In the genomic region with DNA sequence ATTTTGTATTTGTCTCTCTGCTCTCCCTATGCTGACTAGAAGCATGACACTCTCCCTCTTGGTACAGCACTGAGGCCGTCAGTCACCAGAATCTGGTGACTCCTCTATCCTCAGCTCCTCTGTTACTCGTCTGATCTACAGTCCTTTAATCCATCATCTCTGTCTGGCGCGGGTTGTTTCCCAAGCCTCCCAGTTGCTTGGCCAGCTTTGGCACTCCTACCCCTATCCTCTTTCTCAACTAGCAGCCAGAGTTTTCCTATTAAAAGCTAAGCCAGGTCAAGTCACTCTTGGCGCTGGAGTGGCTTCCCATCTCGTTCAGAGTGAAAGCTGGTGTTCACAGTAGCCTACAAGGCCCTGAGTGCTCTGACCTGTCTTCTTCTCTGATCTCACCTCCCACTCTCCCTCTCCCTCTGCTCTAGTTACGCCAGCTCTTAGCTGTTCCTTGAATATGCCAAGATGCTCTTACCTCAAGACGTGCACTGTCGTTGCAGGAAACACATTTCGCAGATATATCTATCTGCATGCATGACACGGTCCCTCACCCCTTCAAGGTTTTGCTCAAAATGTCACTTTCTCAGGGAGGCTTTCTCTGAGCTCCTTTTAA, we compare ENCODE assay signal across 29 cellular contexts. TPM values are rescaled to one million over a fixed set of nuclear protein-coding genes. Genes with fewer than 3 reads are reported as not detected.
DNase-seq lines count a peak whose midpoint lies in the region; ATAC-seq and TF ChIP-seq lines count a peak whose summit lies in the region.
"Had no signal": no experiment of that assay in that cellular context is flagged by ENCODE, and none has a peak within 500 bp of the region (broad histone marks: within the 10 kb centered on the region; RNA-seq: fewer than 3 reads in every experiment).

No MANE protein-coding gene starts in this region.

- H3K9me3 Mint-ChIP-seq in activated naive CD4-positive, alpha-beta T cell treated with anti-CD3 and anti-CD28 coated beads for 36 hours, result no peaks in the 10 kb centered on the region
- no peaks in the 10 kb centered on the region for H3K9me3 Mint-ChIP-seq in immature natural killer cell
- H3K9me3 Mint-ChIP-seq: natural killer cell treated with Interleukin-12 subunit alpha and Interleukin-12 subunit beta and Interleukin-15 and Interleukin-18, amount 100 ng/mL, for 72 hours had no signal

- H3K27me3 ChIP-seq in thyroid gland, result no peaks in the 10 kb centered on the region
- H3K27me3 ChIP-seq: BE2C, breast epithelium, ovary, stomach, transverse colon had no signal

- CTCF ChIA-PET in activated naive CD4-positive, alpha-beta T cell treated with anti-CD3 and anti-CD28 coated beads for 36 hours (lab: Charles Lee), result interaction anchor here (0.5 to 1.5 kb wide), 4 partner anchors 13 to 1705 kb away, joined by 3 to 4 read pairs (median 3); no protein-coding TSS in a partner anchor

- ATAC-seq in T-helper 17 cell (no peak), GM21737 (IDR thresholded peaks at IDR 0.05; ENCODE audit: unreplicated experiment) (no peak)
- ATAC-seq: A549; natural killer cell treated with Interleukin-12 subunit alpha and Interleukin-12 subunit beta and Interleukin-15 and Interleukin-18, amount 100 ng/mL, for 72 hours; right cardiac atrium had no signal

- no peak for TF ChIP-seq POLR2A in thyroid gland (IDR thresholded peaks at IDR 0.05)

- peaks cover 3% of the 10 kb centered on the region for H3K9me3 ChIP-seq in T-helper 17 cell (ENCODE audit: control insufficient read depth, low read length, poor library complexity, severe bottlenecking)
- no peaks in the 10 kb centered on the region for H3K9me3 ChIP-seq in thyroid gland
- H3K9me3 ChIP-seq: A549, BE2C, breast epithelium, HAP-1, left ventricle myocardium inferior, ovary, stomach, transverse colon had no signal

- 80 to 82% methylated on average over 11 of the region's 11 CpGs for WGBS in thyroid gland, 2 donors

- H3K4me1 Mint-ChIP-seq in activated naive CD4-positive, alpha-beta T cell treated with anti-CD3 and anti-CD28 coated beads for 36 hours (ENCODE audit: low read depth), result peaks cover 32% of the 10 kb centered on the region
- H3K4me1 Mint-ChIP-seq in T-helper 17 cell, result peaks cover 21% of the 10 kb centered on the region
- peaks cover 30 to 43% of the 10 kb centered on the region in 2 donors for H3K4me1 Mint-ChIP-seq in immature natural killer cell

- no peaks in the 10 kb centered on the region for H3K36me3 Mint-ChIP-seq in activated naive CD4-positive, alpha-beta T cell treated with anti-CD3 and anti-CD28 coated beads for 36 hours (ENCODE audit: low read depth)
- H3K36me3 Mint-ChIP-seq in T-helper 17 cell (ENCODE audit: low read depth) (no peaks in the 10 kb centered on the region), immature natural killer cell (peaks cover 2 to 10% (median 3%) of the 10 kb centered on the region in 3 donors)
- H3K36me3 Mint-ChIP-seq: natural killer cell treated with Interleukin-12 subunit alpha and Interleukin-12 subunit beta and Interleukin-15 and Interleukin-18, amount 100 ng/mL, for 72 hours had no signal

- no peak for TF ChIP-seq CTCF in thyroid gland (IDR thresholded peaks at IDR 0.05)

- H3K27ac Mint-ChIP-seq in activated naive CD4-positive, alpha-beta T cell treated with anti-CD3 and anti-CD28 coated beads for 36 hours, result no peak overlapping the region
- peak overlapping the region; percentile 8 for H3K27ac Mint-ChIP-seq in T-helper 17 cell
- peak overlapping the region in 4 of 6 donors; percentile 7 to 86 (median 69) for H3K27ac Mint-ChIP-seq in immature natural killer cell

- no peaks in the 10 kb centered on the region for H3K27me3 Mint-ChIP-seq in activated naive CD4-positive, alpha-beta T cell treated with anti-CD3 and anti-CD28 coated beads for 36 hours (ENCODE audit: low read depth)
- H3K27me3 Mint-ChIP-seq in T-helper 17 cell (no peaks in the 10 kb centered on the region), immature natural killer cell (ENCODE audit: low read depth in 3 of 3) (peaks cover 0 to 1% (median 0%) of the 10 kb centered on the region in 3 donors)
- H3K27me3 Mint-ChIP-seq: natural killer cell treated with Interleukin-12 subunit alpha and Interleukin-12 subunit beta and Interleukin-15 and Interleukin-18, amount 100 ng/mL, for 72 hours had no signal

- DNase-seq in activated naive CD4-positive, alpha-beta T cell treated with anti-CD3 and anti-CD28 coated beads for 36 hours, result peak; percentile 22
- DNase-seq in activated naive CD4-positive, alpha-beta T cell (lab: John Stamatoyannopoulos, UW), result no peak
- DNase-seq in T-helper 17 cell (no peak), immature natural killer cell (no peak), thyroid gland (peak in 1 of 2 donors; percentile 19), AG08395 (ENCODE audit: low spot score) (no peak)
- no peak for DNase-seq in activated effector memory CD4-positive, alpha-beta T cell treated with Interleukin-2 at 50 U/mL for 16 hours
- DNase-seq: activated CD4-positive, alpha-beta T cell treated with anti-CD3 and anti-CD28 coated beads for 1 hour; amniotic stem cell; BE2C; Calu3; effector CD8-positive, alpha-beta T cell; erythroblast; foreskin melanocyte; Kasumi-1; left ventricle myocardium inferior; MV-4-11; NCI-H1694; NCI-H2171; NCI-H524; ovary; right cardiac atrium; stomach; transverse colon had no signal

- peak overlapping the region; percentile 69 to 89 (median 84) for H3K27ac ChIP-seq in thyroid gland
- H3K27ac ChIP-seq: A549, breast epithelium, left ventricle myocardium inferior, ovary had no signal

- H3K36me3 ChIP-seq in thyroid gland, result no peaks in the 10 kb centered on the region
- H3K36me3 ChIP-seq: BE2C, breast epithelium, HAP-1, left ventricle myocardium inferior, ovary, stomach, transverse colon had no signal

- intact Hi-C loops in activated naive CD4-positive, alpha-beta T cell treated with anti-CD3 and anti-CD28 coated beads for 36 hours (cut with micrococcal nuclease), result loop anchor here (1.0 kb wide), 1 partner anchor 16 kb away; no protein-coding TSS in a partner anchor
- intact Hi-C loops in thyroid gland (cut with DNase I), result no loop called here

- peaks cover 35 to 57% of the 10 kb centered on the region in 2 donors for H3K4me1 ChIP-seq in thyroid gland
- H3K4me1 ChIP-seq: BE2C, breast epithelium, HAP-1 had no signal

- no peak overlapping the region for H3K4me3 ChIP-seq in thyroid gland (replicated peaks in 1 of 3)
- H3K4me3 ChIP-seq: A549, breast epithelium, HAP-1, left ventricle myocardium inferior, ovary, stomach, transverse colon had no signal

- H3K4me3 Mint-ChIP-seq in activated naive CD4-positive, alpha-beta T cell treated with anti-CD3 and anti-CD28 coated beads for 36 hours, result no peak overlapping the region
- no peak overlapping the region for H3K4me3 Mint-ChIP-seq in T-helper 17 cell
- peak overlapping the region in 2 of 5 donors; percentile 1 to 35 for H3K4me3 Mint-ChIP-seq in immature natural killer cell

RNA-seq across cellular contexts. Expression of a gene that starts 41.8 kb away (rescaled TPM):
- total RNA-seq in activated naive CD4-positive, alpha-beta T cell treated with anti-CD3 and anti-CD28 coated beads for 36 hours, result 10 to 100 TPM; 31.5 to 38.8 TPM
- total RNA-seq in T-helper 17 cell, result 10 to 100 TPM; 64.5 to 80.4 TPM
- polyA plus RNA-seq in immature natural killer cell, result 1 to 10 TPM; 1.8 to 8.8 (median 4.2) TPM
- total RNA-seq in thyroid gland, result 100 to 1,000 TPM in 1 of 4 donors, 10 to 100 TPM in 3; 64.3 to 131 (median 84.4) TPM
